ENCODE assay signal across 9 cellular contexts in genomic region chr11:1706634-1707400, GRCh38. TPM values are rescaled to one million over a fixed set of nuclear protein-coding genes. Genes with fewer than 3 reads are reported as not detected.
DNase-seq lines count a peak whose midpoint lies in the region; ATAC-seq and TF ChIP-seq lines count a peak whose summit lies in the region.
"Had no signal": no experiment of that assay in that cellular context is flagged by ENCODE, and none has a peak within 500 bp of the region (broad histone marks: within the 10 kb centered on the region; RNA-seq: fewer than 3 reads in every experiment).

No MANE protein-coding gene starts in this region.

- H3K9me3 ChIP-seq in BLaER1 (peaks cover 32% of the 10 kb centered on the region), HCT116 (ENCODE audit: control insufficient read depth in 1 of 2, insufficient read depth in 1 of 2, low read depth in 1 of 2, low read length in 2 of 2) (no peaks in the 10 kb centered on the region), tibial artery (peaks cover 0 to 6% (median 3%) of the 10 kb centered on the region in 3 donors)

- H2AFZ ChIP-seq in HCT116 (ENCODE audit: low read depth, low read length, poor library complexity, severe bottlenecking), result no peak overlapping the region

- H3K36me3 ChIP-seq in BLaER1, result no peaks in the 10 kb centered on the region
- no peaks in the 10 kb centered on the region for H3K36me3 ChIP-seq in HCT116 (ENCODE audit: control insufficient read depth in 1 of 2, insufficient read depth in 2 of 2, low read length in 2 of 2)
- no peaks in the 10 kb centered on the region for H3K36me3 ChIP-seq in tibial artery

- ATAC-seq in HCT116, result peak; percentile 55; the same call in 1 of the 2 replicates
- ATAC-seq in left lobe of liver, result peak; percentile 81
- ATAC-seq in HG03039 (IDR thresholded peaks at IDR 0.05; ENCODE audit: unreplicated experiment), result no peak

- TF ChIP-seq CTCF in HCT116 (IDR thresholded peaks at IDR 0.05 in 2 of 3, conservative IDR thresholded peaks at IDR 0.05 in 1 of 3; ENCODE audit: borderline replicate concordance in 1 of 3, insufficient read depth in 1 of 3, low read depth in 2 of 3, low read length in 2 of 3) (peak; percentile 28 to 38 (median 34); a peak in 3 of 6 replicates), tibial artery (IDR thresholded peaks at IDR 0.05) (peak in 1 of 2 experiments; percentile 9)

- no peaks in the 10 kb centered on the region for H3K9me2 ChIP-seq in HCT116 (ENCODE audit: insufficient read depth)

- H3K27ac ChIP-seq in BLaER1 (no peak overlapping the region), HCT116 (ENCODE audit: low read depth, low read length) (no peak overlapping the region), tibial artery (no peak overlapping the region)

- no peak overlapping the region for H3K9ac ChIP-seq in BLaER1
- no peak overlapping the region for H3K9ac ChIP-seq in HCT116 (ENCODE audit: low read length)

- H3K4me2 ChIP-seq in BLaER1, result peak overlapping the region; percentile 63
- H3K4me2 ChIP-seq in HCT116 (ENCODE audit: low read length), result no peak overlapping the region

- no peaks in the 10 kb centered on the region for H3K79me2 ChIP-seq in HCT116 (ENCODE audit: insufficient read depth, low read length)

- RAD21 ChIA-PET in HCT116 (lab: Charles Lee; ENCODE audit: low non-redundant PET in 1 of 2, low total read pairs in 2 of 2, uncharacterized antibody in 2 of 2, unreplicated experiment in 2 of 2), result interaction anchor here (0.7 to 1.1 kb wide), 2 partner anchors 126 kb away, joined by 4 to 5 read pairs; no protein-coding TSS in a partner anchor

- BruUV-seq in HCT116 (replicated peaks; lab: Mats Ljungman, UMichigan), result no TSS peak

- peak; percentile 61 for TF ChIP-seq RAD21 in HCT116 (IDR thresholded peaks at IDR 0.05; ENCODE audit: low read depth)

- no peak for DNase-seq in HCT116 (ENCODE audit: low read depth, low spot score)
- peak; percentile 78 for DNase-seq in UCSD-AML1 (lab: John Stamatoyannopoulos, UW; ENCODE audit: unreplicated experiment)
- DNase-seq in left lobe of liver (ENCODE audit: low spot score), result peak; percentile 48
- DNase-seq in tibial artery, result no peak
- no peak for DNase-seq in NCI-H1436 treated with DMSO at 0.1 percent for 48 hours (lab: John Stamatoyannopoulos, UW)
- no peak for DNase-seq in medulla oblongata (ENCODE audit: extremely low spot score)
- DNase-seq: NCI-H2081 treated with DMSO at 0.1 percent for 48 hours had no signal

- intact Hi-C loops in HCT116 (cut with micrococcal nuclease) (loop anchor here (5.0 kb wide), 1 partner anchor 445 kb away; no protein-coding TSS in a partner anchor), tibial artery (cut with DNase I; ENCODE audit: low total_unique reads) (no loop called here)

- peaks cover 40% of the 10 kb centered on the region for H3K4me1 ChIP-seq in BLaER1
- no peaks in the 10 kb centered on the region for H3K4me1 ChIP-seq in HCT116 (ENCODE audit: control insufficient read depth in 1 of 2, insufficient read depth in 2 of 2, low read length in 2 of 2)
- H3K4me1 ChIP-seq in tibial artery, result peaks cover 0 to 13% (median 7%) of the 10 kb centered on the region in 4 donors

- CTCF ChIA-PET in HCT116 (lab: Charles Lee), result interaction anchor here (1.4 to 1.9 kb wide), 2 partner anchors 127 to 444 kb away, joined by 8 to 24 read pairs; partner anchors contain the start of gene SYT8

- no peak for TF ChIP-seq POLR2A in HCT116 (IDR thresholded peaks at IDR 0.05; ENCODE audit: borderline replicate concordance, extremely low read depth, insufficient read depth, insufficient read length)

- POLR2A ChIA-PET in HCT116 (lab: Charles Lee), result interaction anchor here (1.2 kb wide), 1 partner anchor 127 kb away, joined by 4 read pairs; no protein-coding TSS in a partner anchor

- H3K27me3 ChIP-seq in BLaER1 (no peaks in the 10 kb centered on the region), HCT116 (ENCODE audit: insufficient read depth, low read length) (no peaks in the 10 kb centered on the region), tibial artery (no peaks in the 10 kb centered on the region)

- 0 out of 2 replicates have a peak overlapping the region, but pooled peaks have one; percentile 4 for H3K4me3 ChIP-seq in BLaER1
- no peak overlapping the region for H3K4me3 ChIP-seq in HCT116 (replicated peaks in 1 of 2; ENCODE audit: low read depth in 1 of 2, low read length in 2 of 2)
- no peak overlapping the region for H3K4me3 ChIP-seq in tibial artery

- H4K20me1 ChIP-seq in BLaER1 (no peaks in the 10 kb centered on the region), HCT116 (ENCODE audit: insufficient read depth) (no peaks in the 10 kb centered on the region)

TF ChIP-seq in HCT116, 20 proteins besides CTCF, POLR2A, EP300 and RAD21:
- TF ChIP-seq SIN3A (IDR thresholded peaks at IDR 0.05; ENCODE audit: low read depth) (no peak), EZH2phosphoT487 (IDR thresholded peaks at IDR 0.05; ENCODE audit: borderline replicate concordance) (no peak), REST (IDR thresholded peaks at IDR 0.05; ENCODE audit: low read depth) (no peak), CEBPB (IDR thresholded peaks at IDR 0.05; ENCODE audit: low read depth) (no peak), ATF3 (IDR thresholded peaks at IDR 0.05) (no peak), ELF1 (IDR thresholded peaks at IDR 0.05; ENCODE audit: borderline replicate concordance, low read depth) (no peak), SP1 (IDR thresholded peaks at IDR 0.05; ENCODE audit: low read depth) (no peak), SRF (IDR thresholded peaks at IDR 0.05; ENCODE audit: low read depth) (no peak), ZFX (IDR thresholded peaks at IDR 0.05) (no peak), JUND (IDR thresholded peaks at IDR 0.05) (no peak), MAX (IDR thresholded peaks at IDR 0.05) (no peak), FOSL1 (IDR thresholded peaks at IDR 0.05; ENCODE audit: low read depth) (no peak), POLR2AphosphoS5 (IDR thresholded peaks at IDR 0.05; ENCODE audit: low read depth, low read length) (no peak), YY1 (IDR thresholded peaks at IDR 0.05; ENCODE audit: extremely low read depth, insufficient replicate concordance, low read depth, low read length) (no peak), EZH2 (IDR thresholded peaks at IDR 0.05) (no peak)

RNA-seq across cellular contexts. Expression of gene KRTAP5-6, which starts 9.8 kb away (rescaled TPM):
- total RNA-seq in HCT116 (2021; ENCODE audit: unreplicated experiment) (not detected), left lobe of liver (1.4 TPM)
- not detected in 2 replicates for polyA plus RNA-seq in HCT116 (2012)

RNA-seq across cellular contexts. Expression of gene IFITM10, which starts 43.6 kb away (rescaled TPM):
- total RNA-seq in HCT116 (2021; ENCODE audit: unreplicated experiment) (1.9 TPM), left lobe of liver (15.7 TPM)
- polyA plus RNA-seq in HCT116 (2012), result 0.23 and 0.29 TPM in 2 replicates

RNA-seq across cellular contexts. Expression of gene CTSD, which starts 56.9 kb away (rescaled TPM):
- total RNA-seq in HCT116 (2021; ENCODE audit: unreplicated experiment) (127 TPM), left lobe of liver (564 TPM)
- 131 and 176 TPM in 2 replicates for polyA plus RNA-seq in HCT116 (2012)

Comparison
In these comparisons a context has a peak if more than half of its experiments do, and no peak if none do; other contexts are left out.
1. DNase-seq: peak in UCSD-AML1 (single experiment) and left lobe of liver (single experiment); none in HCT116 (single experiment), tibial artery (0 of 2), NCI-H1436 treated with DMSO at 0.1 percent for 48 hours (single experiment) and medulla oblongata (single experiment).